Comparison of ENCODE assay signal across 19 cellular contexts in the genomic region with DNA sequence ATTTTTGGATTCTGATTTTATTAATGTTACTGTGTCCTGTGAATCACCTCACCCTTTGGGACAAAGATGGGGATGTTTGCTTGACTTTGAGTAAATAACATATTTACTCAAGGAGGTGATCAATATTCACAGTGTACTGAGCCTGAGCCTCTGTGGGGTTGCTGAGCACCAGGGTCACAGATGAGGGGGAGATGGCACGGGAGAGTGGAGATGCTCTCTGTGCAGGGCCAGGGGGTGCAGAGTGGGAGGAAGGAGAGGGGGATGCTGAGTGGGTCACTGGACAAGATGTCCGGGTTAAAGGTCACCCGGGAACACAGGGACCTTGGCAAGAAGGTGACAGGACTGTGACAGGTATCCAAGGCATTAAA. TPM values are rescaled to one million over a fixed set of nuclear protein-coding genes. Genes with fewer than 3 reads are reported as not detected.
DNase-seq lines count a peak whose midpoint lies in the region; ATAC-seq and TF ChIP-seq lines count a peak whose summit lies in the region.
"Had no signal": no experiment of that assay in that cellular context is flagged by ENCODE, and none has a peak within 500 bp of the region (broad histone marks: within the 10 kb centered on the region; RNA-seq: fewer than 3 reads in every experiment).

No MANE protein-coding gene starts in this region.

- CTCF ChIA-PET in activated CD4-positive, alpha-beta T cell treated with anti-CD3 and anti-CD28 coated beads for 36 hours (lab: Charles Lee): interaction anchor here (1.3 kb wide), 1 partner anchor 23 kb away, joined by 3 read pairs; no protein-coding TSS in a partner anchor
- CTCF ChIA-PET in activated CD8-positive, alpha-beta T cell treated with anti-CD3 and anti-CD28 coated beads, Interleukin-2, amount 10 ng/mL, durations not matched to agents 7 days and 5 days (lab: Charles Lee): no interaction called here

- no peak for ATAC-seq in activated CD4-positive, alpha-beta T cell treated with anti-CD3 and anti-CD28 coated beads for 36 hours
- no peak for ATAC-seq in activated CD8-positive, alpha-beta T cell treated with anti-CD3 and anti-CD28 coated beads, Interleukin-2, amount 10 ng/mL, durations not matched to agents 7 days and 5 days
- ATAC-seq in stimulated activated naive B cell treated with anti-CD40 and anti-IgM and Interleukin-4, amounts not matched to agents 10 μg/mL and 1 μg/mL and 100 μg/mL, for 72 hours (replicated peaks): no peak

- H3K9me3 Mint-ChIP-seq in activated CD4-positive, alpha-beta T cell treated with anti-CD3 and anti-CD28 coated beads, Interleukin-2, amount 10 ng/mL, durations not matched to agents 24 days and 14 days: no peaks in the 10 kb centered on the region
- H3K9me3 Mint-ChIP-seq in activated CD4-positive, alpha-beta T cell treated with anti-CD3 and anti-CD28 coated beads for 36 hours (ENCODE audit: low read depth): no peaks in the 10 kb centered on the region
- H3K9me3 Mint-ChIP-seq in activated CD8-positive, alpha-beta T cell treated with anti-CD3 and anti-CD28 coated beads, Interleukin-2, amount 10 ng/mL, durations not matched to agents 7 days and 5 days (ENCODE audit: insufficient read depth): no peaks in the 10 kb centered on the region
- H3K9me3 Mint-ChIP-seq in glutamatergic neuron (ENCODE audit: unreplicated experiment): peaks cover 10% of the 10 kb centered on the region
- H3K9me3 Mint-ChIP-seq in stimulated activated naive B cell treated with anti-CD40 and anti-IgM and Interleukin-4, amounts not matched to agents 10 μg/mL and 1 μg/mL and 100 μg/mL, for 72 hours: no peaks in the 10 kb centered on the region
- H3K9me3 Mint-ChIP-seq: activated CD4-positive, alpha-beta memory T cell treated with anti-CD3 and anti-CD28 coated beads for 36 hours had no signal

- TF ChIP-seq POLR2A in esophagus squamous epithelium (IDR thresholded peaks at IDR 0.05): no peak

- peaks cover 35 to 86% (median 51%) of the 10 kb centered on the region in 3 donors for H3K4me1 ChIP-seq in esophagus squamous epithelium

- peak overlapping the region; percentile 3 for H3K4me3 Mint-ChIP-seq in activated CD4-positive, alpha-beta T cell treated with anti-CD3 and anti-CD28 coated beads, Interleukin-2, amount 10 ng/mL, durations not matched to agents 24 days and 14 days
- H3K4me3 Mint-ChIP-seq in activated CD4-positive, alpha-beta T cell treated with anti-CD3 and anti-CD28 coated beads for 36 hours: no peak overlapping the region
- H3K4me3 Mint-ChIP-seq in activated CD8-positive, alpha-beta T cell treated with anti-CD3 and anti-CD28 coated beads, Interleukin-2, amount 10 ng/mL, durations not matched to agents 7 days and 5 days: no peak overlapping the region
- H3K4me3 Mint-ChIP-seq in glutamatergic neuron (ENCODE audit: unreplicated experiment): peak overlapping the region; percentile 6
- no peak overlapping the region for H3K4me3 Mint-ChIP-seq in stimulated activated naive B cell treated with anti-CD40 and anti-IgM and Interleukin-4, amounts not matched to agents 10 μg/mL and 1 μg/mL and 100 μg/mL, for 72 hours
- H3K4me3 Mint-ChIP-seq: activated CD4-positive, alpha-beta memory T cell treated with anti-CD3 and anti-CD28 coated beads for 36 hours; mesothelial cell of epicardium had no signal

- intact Hi-C loops in activated CD4-positive, alpha-beta T cell treated with anti-CD3 and anti-CD28 coated beads, Interleukin-2, amount 10 ng/mL, durations not matched to agents 24 days and 14 days (cut with micrococcal nuclease): loop anchor here (5.0 kb wide), 2 partner anchors 202 to 272 kb away; a partner anchor contains a TSS
- intact Hi-C loops in activated CD4-positive, alpha-beta T cell treated with anti-CD3 and anti-CD28 coated beads for 36 hours (cut with DNase I, micrococcal nuclease): loop anchor here in 1 of 2 experiments (5.0 kb wide), 1 partner anchor 202 kb away; a partner anchor contains a TSS
- intact Hi-C loops in esophagus squamous epithelium (cut with DNase I): no loop called here

- H3K27me3 ChIP-seq in esophagus squamous epithelium (no peaks in the 10 kb centered on the region), brain microvascular endothelial cell (replicated peaks) (no peaks in the 10 kb centered on the region)
- H3K27me3 ChIP-seq: stomach had no signal

- no peak for TF ChIP-seq CTCF in glutamatergic neuron (IDR thresholded peaks at IDR 0.05; ENCODE audit: partially characterized antibody, unreplicated experiment)
- no peak for TF ChIP-seq CTCF in esophagus squamous epithelium (IDR thresholded peaks at IDR 0.05)
- TF ChIP-seq CTCF in brain microvascular endothelial cell (IDR thresholded peaks at IDR 0.05; ENCODE audit: low read depth, low read length, missing control alignments): no peak

- no peaks in the 10 kb centered on the region for H3K27me3 Mint-ChIP-seq in activated CD4-positive, alpha-beta T cell treated with anti-CD3 and anti-CD28 coated beads, Interleukin-2, amount 10 ng/mL, durations not matched to agents 24 days and 14 days
- no peaks in the 10 kb centered on the region for H3K27me3 Mint-ChIP-seq in activated CD4-positive, alpha-beta T cell treated with anti-CD3 and anti-CD28 coated beads for 36 hours
- H3K27me3 Mint-ChIP-seq in activated CD8-positive, alpha-beta T cell treated with anti-CD3 and anti-CD28 coated beads, Interleukin-2, amount 10 ng/mL, durations not matched to agents 7 days and 5 days (ENCODE audit: low read depth): no peaks in the 10 kb centered on the region
- peaks cover 8% of the 10 kb centered on the region for H3K27me3 Mint-ChIP-seq in glutamatergic neuron (ENCODE audit: unreplicated experiment)
- H3K27me3 Mint-ChIP-seq in stimulated activated naive B cell treated with anti-CD40 and anti-IgM and Interleukin-4, amounts not matched to agents 10 μg/mL and 1 μg/mL and 100 μg/mL, for 72 hours: no peaks in the 10 kb centered on the region
- H3K27me3 Mint-ChIP-seq: activated CD4-positive, alpha-beta memory T cell treated with anti-CD3 and anti-CD28 coated beads for 36 hours had no signal

- POLR2A ChIA-PET in activated CD4-positive, alpha-beta T cell treated with anti-CD3 and anti-CD28 coated beads for 36 hours (lab: Charles Lee): no interaction called here
- POLR2A ChIA-PET in activated CD8-positive, alpha-beta T cell treated with anti-CD3 and anti-CD28 coated beads, Interleukin-2, amount 10 ng/mL, durations not matched to agents 7 days and 5 days (lab: Charles Lee): no interaction called here

- H3K27ac ChIP-seq in esophagus squamous epithelium (no peak overlapping the region), brain microvascular endothelial cell (no peak overlapping the region)
- H3K27ac ChIP-seq: HL-60 had no signal

- 79 to 88% methylated on average over 3 of the region's 3 CpGs for WGBS in esophagus squamous epithelium, 2 donors

- H3K36me3 ChIP-seq in esophagus squamous epithelium: peaks cover 37 to 75% (median 49%) of the 10 kb centered on the region in 3 donors
- H3K36me3 ChIP-seq in brain microvascular endothelial cell (replicated peaks): peaks cover 72% of the 10 kb centered on the region

- no peaks in the 10 kb centered on the region for H3K9me3 ChIP-seq in esophagus squamous epithelium
- H3K9me3 ChIP-seq: stomach had no signal

- H3K4me3 ChIP-seq in esophagus squamous epithelium (peak overlapping the region in 1 of 4 donors; percentile 13), brain microvascular endothelial cell (ENCODE audit: low read depth, low read length) (no peak overlapping the region)
- H3K4me3 ChIP-seq: smooth muscle cell had no signal

- peaks cover 32% of the 10 kb centered on the region for H3K4me1 Mint-ChIP-seq in activated CD4-positive, alpha-beta T cell treated with anti-CD3 and anti-CD28 coated beads, Interleukin-2, amount 10 ng/mL, durations not matched to agents 24 days and 14 days
- peaks cover 39% of the 10 kb centered on the region for H3K4me1 Mint-ChIP-seq in activated CD4-positive, alpha-beta T cell treated with anti-CD3 and anti-CD28 coated beads for 36 hours
- H3K4me1 Mint-ChIP-seq in activated CD8-positive, alpha-beta T cell treated with anti-CD3 and anti-CD28 coated beads, Interleukin-2, amount 10 ng/mL, durations not matched to agents 7 days and 5 days (ENCODE audit: low read depth): peaks cover 44% of the 10 kb centered on the region
- H3K4me1 Mint-ChIP-seq in glutamatergic neuron (ENCODE audit: low read depth, unreplicated experiment): peaks cover 30% of the 10 kb centered on the region
- peaks cover 44 to 77% of the 10 kb centered on the region in 2 donors for H3K4me1 Mint-ChIP-seq in stimulated activated naive B cell treated with anti-CD40 and anti-IgM and Interleukin-4, amounts not matched to agents 10 μg/mL and 1 μg/mL and 100 μg/mL, for 72 hours

- peaks cover 73% of the 10 kb centered on the region for H3K36me3 Mint-ChIP-seq in activated CD4-positive, alpha-beta T cell treated with anti-CD3 and anti-CD28 coated beads, Interleukin-2, amount 10 ng/mL, durations not matched to agents 24 days and 14 days (ENCODE audit: low read depth)
- H3K36me3 Mint-ChIP-seq in activated CD4-positive, alpha-beta T cell treated with anti-CD3 and anti-CD28 coated beads for 36 hours (ENCODE audit: low read depth): peaks cover 52% of the 10 kb centered on the region
- H3K36me3 Mint-ChIP-seq in activated CD8-positive, alpha-beta T cell treated with anti-CD3 and anti-CD28 coated beads, Interleukin-2, amount 10 ng/mL, durations not matched to agents 7 days and 5 days (ENCODE audit: low read depth): peaks cover 67% of the 10 kb centered on the region
- H3K36me3 Mint-ChIP-seq in glutamatergic neuron (ENCODE audit: unreplicated experiment): peaks cover 4% of the 10 kb centered on the region
- H3K36me3 Mint-ChIP-seq in stimulated activated naive B cell treated with anti-CD40 and anti-IgM and Interleukin-4, amounts not matched to agents 10 μg/mL and 1 μg/mL and 100 μg/mL, for 72 hours: peaks cover 65 to 72% of the 10 kb centered on the region in 2 donors

- peak; percentile 55 for DNase-seq in activated CD4-positive, alpha-beta T cell treated with anti-CD3 and anti-CD28 coated beads, Interleukin-2, amount 10 ng/mL, durations not matched to agents 24 days and 14 days
- no peak for DNase-seq in activated CD4-positive, alpha-beta T cell treated with anti-CD3 and anti-CD28 coated beads for 36 hours
- DNase-seq in activated CD8-positive, alpha-beta T cell treated with anti-CD3 and anti-CD28 coated beads, Interleukin-2, amount 10 ng/mL, durations not matched to agents 7 days and 5 days: no peak
- DNase-seq in glutamatergic neuron: no peak
- DNase-seq in stimulated activated naive B cell treated with anti-CD40 and anti-IgM and Interleukin-4, amounts not matched to agents 10 μg/mL and 1 μg/mL and 100 μg/mL, for 72 hours: no peak
- no peak for DNase-seq in esophagus squamous epithelium (lab: John Stamatoyannopoulos, UW)
- no peak for DNase-seq in brain microvascular endothelial cell
- DNase-seq in NCI-H128 (lab: John Stamatoyannopoulos, UW; ENCODE audit: unreplicated experiment): no peak
- DNase-seq: 8988T; activated CD4-positive, alpha-beta memory T cell treated with anti-CD3 and anti-CD28 coated beads for 36 hours; activated effector memory CD4-positive, alpha-beta T cell treated with anti-CD3 and anti-CD28 coated beads, Interleukin-2, amount 50 U/mL, for 16 hours; effector memory CD4-positive, alpha-beta T cell; NCI-H446; occipital lobe; stomach had no signal

- H3K27ac Mint-ChIP-seq in activated CD4-positive, alpha-beta T cell treated with anti-CD3 and anti-CD28 coated beads, Interleukin-2, amount 10 ng/mL, durations not matched to agents 24 days and 14 days: no peak overlapping the region
- H3K27ac Mint-ChIP-seq in activated CD4-positive, alpha-beta T cell treated with anti-CD3 and anti-CD28 coated beads for 36 hours: no peak overlapping the region
- H3K27ac Mint-ChIP-seq in activated CD8-positive, alpha-beta T cell treated with anti-CD3 and anti-CD28 coated beads, Interleukin-2, amount 10 ng/mL, durations not matched to agents 7 days and 5 days: peak overlapping the region; percentile 55
- no peak overlapping the region for H3K27ac Mint-ChIP-seq in glutamatergic neuron (ENCODE audit: unreplicated experiment)
- H3K27ac Mint-ChIP-seq in stimulated activated naive B cell treated with anti-CD40 and anti-IgM and Interleukin-4, amounts not matched to agents 10 μg/mL and 1 μg/mL and 100 μg/mL, for 72 hours: peak overlapping the region; percentile 53
- H3K27ac Mint-ChIP-seq: mesothelial cell of epicardium had no signal

- in situ Hi-C loops in brain microvascular endothelial cell (cut with HindIII; ENCODE audit: low pct_ligation_motif_present, low sequenced_read_pairs): no loop called here

RNA-seq across cellular contexts. Expression of a gene that starts 4.0 kb away (rescaled TPM):
- total RNA-seq in activated CD4-positive, alpha-beta T cell treated with anti-CD3 and anti-CD28 coated beads, Interleukin-2, amount 10 ng/mL, durations not matched to agents 24 days and 14 days: 177 and 183 TPM in 2 replicates
- 10 to 100 TPM; 70.6 to 87.6 TPM for total RNA-seq in activated CD4-positive, alpha-beta T cell treated with anti-CD3 and anti-CD28 coated beads for 36 hours
- 100 to 1,000 TPM in 1 of 2 experiments, 10 to 100 TPM in 1; 100.0 to 102 TPM for total RNA-seq in activated CD8-positive, alpha-beta T cell treated with anti-CD3 and anti-CD28 coated beads, Interleukin-2, amount 10 ng/mL, durations not matched to agents 7 days and 5 days
- total RNA-seq in glutamatergic neuron (ENCODE audit: unreplicated experiment): 97.0 TPM
- total RNA-seq in esophagus squamous epithelium: 100 to 1,000 TPM; 105 to 236 (median 149) TPM

RNA-seq across cellular contexts. Expression of a gene that starts 18.1 kb away (rescaled TPM):
- total RNA-seq in activated CD4-positive, alpha-beta T cell treated with anti-CD3 and anti-CD28 coated beads, Interleukin-2, amount 10 ng/mL, durations not matched to agents 24 days and 14 days: 126 and 134 TPM in 2 replicates
- 10 to 100 TPM; 52.4 to 62.8 TPM for total RNA-seq in activated CD4-positive, alpha-beta T cell treated with anti-CD3 and anti-CD28 coated beads for 36 hours
- 100 to 1,000 TPM in 1 of 2 experiments, 10 to 100 TPM in 1; 85.9 to 103 TPM for total RNA-seq in activated CD8-positive, alpha-beta T cell treated with anti-CD3 and anti-CD28 coated beads, Interleukin-2, amount 10 ng/mL, durations not matched to agents 7 days and 5 days
- 140 TPM for total RNA-seq in glutamatergic neuron (ENCODE audit: unreplicated experiment)
- total RNA-seq in esophagus squamous epithelium: 100 to 1,000 TPM in 1 of 4 donors, 10 to 100 TPM in 3; 68.5 to 119 (median 87.7) TPM

RNA-seq across cellular contexts. Expression of a gene that starts 30.9 kb away (rescaled TPM):
- total RNA-seq in activated CD4-positive, alpha-beta T cell treated with anti-CD3 and anti-CD28 coated beads, Interleukin-2, amount 10 ng/mL, durations not matched to agents 24 days and 14 days: 0.88 and 1.6 TPM in 2 replicates
- under 1 TPM; 0.39 to 0.42 TPM for total RNA-seq in activated CD4-positive, alpha-beta T cell treated with anti-CD3 and anti-CD28 coated beads for 36 hours
- total RNA-seq in activated CD8-positive, alpha-beta T cell treated with anti-CD3 and anti-CD28 coated beads, Interleukin-2, amount 10 ng/mL, durations not matched to agents 7 days and 5 days: 1 to 10 TPM; 3.7 to 3.8 TPM
- total RNA-seq in glutamatergic neuron (ENCODE audit: unreplicated experiment) (0.91 TPM), esophagus squamous epithelium (1 to 10 TPM in 3 of 4 donors, not detected in 1; 4.6 to 6.9 (median 4.7) TPM)
- total RNA-seq: SK-MEL-5, smooth muscle cell had no signal

RNA-seq across cellular contexts. Expression of a gene that starts 33.9 kb away (rescaled TPM):
- total RNA-seq in activated CD4-positive, alpha-beta T cell treated with anti-CD3 and anti-CD28 coated beads, Interleukin-2, amount 10 ng/mL, durations not matched to agents 24 days and 14 days: 27.6 and 27.8 TPM in 2 replicates
- 10 to 100 TPM; 19.4 to 19.7 TPM for total RNA-seq in activated CD4-positive, alpha-beta T cell treated with anti-CD3 and anti-CD28 coated beads for 36 hours
- total RNA-seq in activated CD8-positive, alpha-beta T cell treated with anti-CD3 and anti-CD28 coated beads, Interleukin-2, amount 10 ng/mL, durations not matched to agents 7 days and 5 days: 10 to 100 TPM; 16.1 to 17.1 TPM
- 60.2 TPM for total RNA-seq in glutamatergic neuron (ENCODE audit: unreplicated experiment)
- 10 to 100 TPM in 3 of 4 donors, 1 to 10 TPM in 1; 6.9 to 21.9 (median 10.7) TPM for total RNA-seq in esophagus squamous epithelium

Comparison
In these comparisons a context has a peak if more than half of its experiments do, and no peak if none do; other contexts are left out.
1. H3K4me3 Mint-ChIP-seq: peak in activated CD4-positive, alpha-beta T cell treated with anti-CD3 and anti-CD28 coated beads, Interleukin-2, amount 10 ng/mL, durations not matched to agents 24 days and 14 days (single experiment) and glutamatergic neuron (single experiment); none in activated CD4-positive, alpha-beta T cell treated with anti-CD3 and anti-CD28 coated beads for 36 hours (single experiment), activated CD8-positive, alpha-beta T cell treated with anti-CD3 and anti-CD28 coated beads, Interleukin-2, amount 10 ng/mL, durations not matched to agents 7 days and 5 days (single experiment) and stimulated activated naive B cell treated with anti-CD40 and anti-IgM and Interleukin-4, amounts not matched to agents 10 μg/mL and 1 μg/mL and 100 μg/mL, for 72 hours (0 of 2).
2. H3K27ac Mint-ChIP-seq: peak in activated CD8-positive, alpha-beta T cell treated with anti-CD3 and anti-CD28 coated beads, Interleukin-2, amount 10 ng/mL, durations not matched to agents 7 days and 5 days (single experiment) and stimulated activated naive B cell treated with anti-CD40 and anti-IgM and Interleukin-4, amounts not matched to agents 10 μg/mL and 1 μg/mL and 100 μg/mL, for 72 hours (single experiment); none in activated CD4-positive, alpha-beta T cell treated with anti-CD3 and anti-CD28 coated beads, Interleukin-2, amount 10 ng/mL, durations not matched to agents 24 days and 14 days (single experiment), activated CD4-positive, alpha-beta T cell treated with anti-CD3 and anti-CD28 coated beads for 36 hours (single experiment) and glutamatergic neuron (single experiment).